Comparison of ENCODE assay signal across 1 cellular context in genomic region chr4:185002784-185003183, GRCh38.
TF ChIP-seq lines count a peak whose summit lies in the region.

No MANE protein-coding gene starts in this region.

TF ChIP-seq in HepG2, 621 proteins besides CTCF, POLR2A, EP300 and RAD21 (continued from another document and continues in another):
- TF ChIP-seq, protein P1, sequence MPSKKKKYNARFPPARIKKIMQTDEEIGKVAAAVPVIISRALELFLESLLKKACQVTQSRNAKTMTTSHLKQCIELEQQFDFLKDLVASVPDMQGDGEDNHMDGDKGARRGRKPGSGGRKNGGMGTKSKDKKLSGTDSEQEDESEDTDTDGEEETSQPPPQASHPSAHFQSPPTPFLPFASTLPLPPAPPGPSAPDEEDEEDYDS (CRISPR knock-in tag; IDR thresholded peaks at IDR 0.05) = no peak
- no peak for TF ChIP-seq SOX13 (IDR thresholded peaks at IDR 0.05)
- peak in 1 of 2 experiments; percentile 55; a peak in 1 of 4 replicates for TF ChIP-seq SOX13 (CRISPR knock-in tag; conservative IDR thresholded peaks at IDR 0.05 in 1 of 2, IDR thresholded peaks at IDR 0.05 in 1 of 2)
- TF ChIP-seq KLF15 (CRISPR knock-in tag; IDR thresholded peaks at IDR 0.05; ENCODE audit: borderline replicate concordance) = no peak
- TF ChIP-seq RBM22 (optimal IDR thresholded peaks at IDR 0.05; ENCODE audit: low read length) = no peak
- TF ChIP-seq TGIF2 (CRISPR knock-in tag; IDR thresholded peaks at IDR 0.05) = peak; percentile 21; the same call in 1 of the 2 replicates
- no peak for TF ChIP-seq KDM5B (CRISPR knock-in tag; IDR thresholded peaks at IDR 0.05; ENCODE audit: borderline replicate concordance)
- TF ChIP-seq ZBTB8A (CRISPR knock-in tag; IDR thresholded peaks at IDR 0.05; ENCODE audit: borderline replicate concordance, low read depth) = no peak
- TF ChIP-seq ZNF607 (CRISPR knock-in tag; IDR thresholded peaks at IDR 0.05; ENCODE audit: borderline replicate concordance) = no peak
- TF ChIP-seq ZNF234 (CRISPR knock-in tag; conservative IDR thresholded peaks at IDR 0.05) = no peak
- peak; percentile 45; the same call in 1 of the 2 replicates for TF ChIP-seq ZMYM3 (CRISPR knock-in tag; IDR thresholded peaks at IDR 0.05)
- no peak for TF ChIP-seq ISL2 (CRISPR knock-in tag; IDR thresholded peaks at IDR 0.05)
- no peak for TF ChIP-seq STAG1 (CRISPR knock-in tag; IDR thresholded peaks at IDR 0.05)
- TF ChIP-seq HIC2 (CRISPR knock-in tag; IDR thresholded peaks at IDR 0.05; ENCODE audit: low read depth) = no peak
- TF ChIP-seq TARDBP (CRISPR knock-in tag; IDR thresholded peaks at IDR 0.05) = peak; percentile 48; the same call in 1 of the 2 replicates
- no peak for TF ChIP-seq NONO (IDR thresholded peaks at IDR 0.05)
- no peak for TF ChIP-seq NONO (CRISPR knock-in tag; conservative IDR thresholded peaks at IDR 0.05)
- no peak for TF ChIP-seq SNAI1 (CRISPR knock-in tag; IDR thresholded peaks at IDR 0.05; ENCODE audit: borderline replicate concordance)
- TF ChIP-seq ZNF496 (CRISPR knock-in tag; IDR thresholded peaks at IDR 0.05; ENCODE audit: insufficient replicate concordance) = no peak
- TF ChIP-seq ZNF3 (CRISPR knock-in tag; IDR thresholded peaks at IDR 0.05) = no peak
- no peak for TF ChIP-seq ZHX1 (CRISPR knock-in tag; IDR thresholded peaks at IDR 0.05; ENCODE audit: low read depth)
- no peak for TF ChIP-seq ZNF749 (CRISPR knock-in tag; IDR thresholded peaks at IDR 0.05; ENCODE audit: borderline replicate concordance)
- no peak for TF ChIP-seq ZNF678 (CRISPR knock-in tag; IDR thresholded peaks at IDR 0.05)
- TF ChIP-seq, protein P2, sequence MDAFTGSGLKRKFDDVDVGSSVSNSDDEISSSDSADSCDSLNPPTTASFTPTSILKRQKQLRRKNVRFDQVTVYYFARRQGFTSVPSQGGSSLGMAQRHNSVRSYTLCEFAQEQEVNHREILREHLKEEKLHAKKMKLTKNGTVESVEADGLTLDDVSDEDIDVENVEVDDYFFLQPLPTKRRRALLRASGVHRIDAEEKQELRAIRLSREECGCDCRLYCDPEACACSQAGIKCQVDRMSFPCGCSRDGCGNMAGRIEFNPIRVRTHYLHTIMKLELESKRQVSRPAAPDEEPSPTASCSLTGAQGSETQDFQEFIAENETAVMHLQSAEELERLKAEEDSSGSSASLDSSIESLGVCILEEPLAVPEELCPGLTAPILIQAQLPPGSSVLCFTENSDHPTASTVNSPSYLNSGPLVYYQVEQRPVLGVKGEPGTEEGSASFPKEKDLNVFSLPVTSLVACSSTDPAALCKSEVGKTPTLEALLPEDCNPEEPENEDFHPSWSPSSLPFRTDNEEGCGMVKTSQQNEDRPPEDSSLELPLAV (CRISPR knock-in tag; conservative IDR thresholded peaks at IDR 0.05; ENCODE audit: low read depth) = no peak
- 0 out of 2 replicates have a peak, but pooled peaks have one; percentile 24 for TF ChIP-seq POGZ (CRISPR knock-in tag; IDR thresholded peaks at IDR 0.05)
- TF ChIP-seq HNRNPUL1 (IDR thresholded peaks at IDR 0.05; ENCODE audit: low read depth, low read length) = no peak
- TF ChIP-seq NFATC3 (CRISPR knock-in tag; IDR thresholded peaks at IDR 0.05) = no peak
- TF ChIP-seq RXRB (CRISPR knock-in tag; IDR thresholded peaks at IDR 0.05; ENCODE audit: borderline replicate concordance) = 0 out of 2 replicates have a peak, but pooled peaks have one; percentile 34
- TF ChIP-seq ARNT (IDR thresholded peaks at IDR 0.05) = no peak
- TF ChIP-seq HNRNPL (IDR thresholded peaks at IDR 0.05; ENCODE audit: low read depth, low read length) = no peak
- TF ChIP-seq ZNF333 (CRISPR knock-in tag; IDR thresholded peaks at IDR 0.05; ENCODE audit: borderline replicate concordance) = no peak
- TF ChIP-seq, protein P3, sequence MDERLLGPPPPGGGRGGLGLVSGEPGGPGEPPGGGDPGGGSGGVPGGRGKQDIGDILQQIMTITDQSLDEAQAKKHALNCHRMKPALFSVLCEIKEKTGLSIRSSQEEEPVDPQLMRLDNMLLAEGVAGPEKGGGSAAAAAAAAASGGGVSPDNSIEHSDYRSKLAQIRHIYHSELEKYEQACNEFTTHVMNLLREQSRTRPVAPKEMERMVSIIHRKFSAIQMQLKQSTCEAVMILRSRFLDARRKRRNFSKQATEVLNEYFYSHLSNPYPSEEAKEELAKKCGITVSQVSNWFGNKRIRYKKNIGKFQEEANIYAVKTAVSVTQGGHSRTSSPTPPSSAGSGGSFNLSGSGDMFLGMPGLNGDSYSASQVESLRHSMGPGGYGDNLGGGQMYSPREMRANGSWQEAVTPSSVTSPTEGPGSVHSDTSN (CRISPR knock-in tag; IDR thresholded peaks at IDR 0.05) = 0 out of 2 replicates have a peak, but pooled peaks have one; percentile 29
- peak; percentile 78; the same call in 1 of the 2 replicates for TF ChIP-seq ELF3 (CRISPR knock-in tag; IDR thresholded peaks at IDR 0.05)
- TF ChIP-seq ZNF253 (CRISPR knock-in tag; IDR thresholded peaks at IDR 0.05; ENCODE audit: borderline replicate concordance) = no peak
- no peak for TF ChIP-seq ZFAT (CRISPR knock-in tag; conservative IDR thresholded peaks at IDR 0.05)
- TF ChIP-seq HMG20B (CRISPR knock-in tag; conservative IDR thresholded peaks at IDR 0.05) = no peak
- no peak for TF ChIP-seq SMAD9 (CRISPR knock-in tag; IDR thresholded peaks at IDR 0.05)
- TF ChIP-seq, protein P4, sequence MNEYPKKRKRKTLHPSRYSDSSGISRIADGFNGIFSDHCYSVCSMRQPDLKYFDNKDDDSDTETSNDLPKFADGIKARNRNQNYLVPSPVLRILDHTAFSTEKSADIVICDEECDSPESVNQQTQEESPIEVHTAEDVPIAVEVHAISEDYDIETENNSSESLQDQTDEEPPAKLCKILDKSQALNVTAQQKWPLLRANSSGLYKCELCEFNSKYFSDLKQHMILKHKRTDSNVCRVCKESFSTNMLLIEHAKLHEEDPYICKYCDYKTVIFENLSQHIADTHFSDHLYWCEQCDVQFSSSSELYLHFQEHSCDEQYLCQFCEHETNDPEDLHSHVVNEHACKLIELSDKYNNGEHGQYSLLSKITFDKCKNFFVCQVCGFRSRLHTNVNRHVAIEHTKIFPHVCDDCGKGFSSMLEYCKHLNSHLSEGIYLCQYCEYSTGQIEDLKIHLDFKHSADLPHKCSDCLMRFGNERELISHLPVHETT (CRISPR knock-in tag; conservative IDR thresholded peaks at IDR 0.05) = no peak
- no peak for TF ChIP-seq ZNF883 (CRISPR knock-in tag; IDR thresholded peaks at IDR 0.05; ENCODE audit: not compliant biosample characterization)
- TF ChIP-seq ZNF460 (CRISPR knock-in tag; IDR thresholded peaks at IDR 0.05; ENCODE audit: borderline replicate concordance) = no peak
- TF ChIP-seq, protein P5, sequence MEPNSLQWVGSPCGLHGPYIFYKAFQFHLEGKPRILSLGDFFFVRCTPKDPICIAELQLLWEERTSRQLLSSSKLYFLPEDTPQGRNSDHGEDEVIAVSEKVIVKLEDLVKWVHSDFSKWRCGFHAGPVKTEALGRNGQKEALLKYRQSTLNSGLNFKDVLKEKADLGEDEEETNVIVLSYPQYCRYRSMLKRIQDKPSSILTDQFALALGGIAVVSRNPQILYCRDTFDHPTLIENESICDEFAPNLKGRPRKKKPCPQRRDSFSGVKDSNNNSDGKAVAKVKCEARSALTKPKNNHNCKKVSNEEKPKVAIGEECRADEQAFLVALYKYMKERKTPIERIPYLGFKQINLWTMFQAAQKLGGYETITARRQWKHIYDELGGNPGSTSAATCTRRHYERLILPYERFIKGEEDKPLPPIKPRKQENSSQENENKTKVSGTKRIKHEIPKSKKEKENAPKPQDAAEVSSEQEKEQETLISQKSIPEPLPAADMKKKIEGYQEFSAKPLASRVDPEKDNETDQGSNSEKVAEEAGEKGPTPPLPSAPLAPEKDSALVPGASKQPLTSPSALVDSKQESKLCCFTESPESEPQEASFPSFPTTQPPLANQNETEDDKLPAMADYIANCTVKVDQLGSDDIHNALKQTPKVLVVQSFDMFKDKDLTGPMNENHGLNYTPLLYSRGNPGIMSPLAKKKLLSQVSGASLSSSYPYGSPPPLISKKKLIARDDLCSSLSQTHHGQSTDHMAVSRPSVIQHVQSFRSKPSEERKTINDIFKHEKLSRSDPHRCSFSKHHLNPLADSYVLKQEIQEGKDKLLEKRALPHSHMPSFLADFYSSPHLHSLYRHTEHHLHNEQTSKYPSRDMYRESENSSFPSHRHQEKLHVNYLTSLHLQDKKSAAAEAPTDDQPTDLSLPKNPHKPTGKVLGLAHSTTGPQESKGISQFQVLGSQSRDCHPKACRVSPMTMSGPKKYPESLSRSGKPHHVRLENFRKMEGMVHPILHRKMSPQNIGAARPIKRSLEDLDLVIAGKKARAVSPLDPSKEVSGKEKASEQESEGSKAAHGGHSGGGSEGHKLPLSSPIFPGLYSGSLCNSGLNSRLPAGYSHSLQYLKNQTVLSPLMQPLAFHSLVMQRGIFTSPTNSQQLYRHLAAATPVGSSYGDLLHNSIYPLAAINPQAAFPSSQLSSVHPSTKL (CRISPR knock-in tag; IDR thresholded peaks at IDR 0.05) = peak; percentile 77
- TF ChIP-seq ZBTB21 (CRISPR knock-in tag; IDR thresholded peaks at IDR 0.05) = 0 out of 2 replicates have a peak, but pooled peaks have one; percentile 18
- no peak for TF ChIP-seq ZNF878 (CRISPR knock-in tag; IDR thresholded peaks at IDR 0.05)
- TF ChIP-seq, protein P6, sequence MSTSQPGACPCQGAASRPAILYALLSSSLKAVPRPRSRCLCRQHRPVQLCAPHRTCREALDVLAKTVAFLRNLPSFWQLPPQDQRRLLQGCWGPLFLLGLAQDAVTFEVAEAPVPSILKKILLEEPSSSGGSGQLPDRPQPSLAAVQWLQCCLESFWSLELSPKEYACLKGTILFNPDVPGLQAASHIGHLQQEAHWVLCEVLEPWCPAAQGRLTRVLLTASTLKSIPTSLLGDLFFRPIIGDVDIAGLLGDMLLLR (CRISPR knock-in tag; IDR thresholded peaks at IDR 0.05) = no peak
- TF ChIP-seq ZNF207 (IDR thresholded peaks at IDR 0.05; ENCODE audit: borderline replicate concordance) = no peak
- no peak for TF ChIP-seq CREB1 (IDR thresholded peaks at IDR 0.05)
- no peak for TF ChIP-seq CREB1 (CRISPR knock-in tag; IDR thresholded peaks at IDR 0.05)
- no peak for TF ChIP-seq PTBP1 (IDR thresholded peaks at IDR 0.05; ENCODE audit: low read depth, low read length, poor library complexity, severe bottlenecking)
- TF ChIP-seq SOX5 (CRISPR knock-in tag; IDR thresholded peaks at IDR 0.05; ENCODE audit: borderline replicate concordance) = peak; percentile 53; the same call in 1 of the 2 replicates
- TF ChIP-seq ZNF619 (CRISPR knock-in tag; IDR thresholded peaks at IDR 0.05) = no peak
- TF ChIP-seq, protein P7, sequence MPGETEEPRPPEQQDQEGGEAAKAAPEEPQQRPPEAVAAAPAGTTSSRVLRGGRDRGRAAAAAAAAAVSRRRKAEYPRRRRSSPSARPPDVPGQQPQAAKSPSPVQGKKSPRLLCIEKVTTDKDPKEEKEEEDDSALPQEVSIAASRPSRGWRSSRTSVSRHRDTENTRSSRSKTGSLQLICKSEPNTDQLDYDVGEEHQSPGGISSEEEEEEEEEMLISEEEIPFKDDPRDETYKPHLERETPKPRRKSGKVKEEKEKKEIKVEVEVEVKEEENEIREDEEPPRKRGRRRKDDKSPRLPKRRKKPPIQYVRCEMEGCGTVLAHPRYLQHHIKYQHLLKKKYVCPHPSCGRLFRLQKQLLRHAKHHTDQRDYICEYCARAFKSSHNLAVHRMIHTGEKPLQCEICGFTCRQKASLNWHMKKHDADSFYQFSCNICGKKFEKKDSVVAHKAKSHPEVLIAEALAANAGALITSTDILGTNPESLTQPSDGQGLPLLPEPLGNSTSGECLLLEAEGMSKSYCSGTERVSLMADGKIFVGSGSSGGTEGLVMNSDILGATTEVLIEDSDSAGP (CRISPR knock-in tag; IDR thresholded peaks at IDR 0.05; ENCODE audit: borderline replicate concordance) = 0 out of 2 replicates have a peak, but pooled peaks have one; percentile 23
- TF ChIP-seq CBX1 (IDR thresholded peaks at IDR 0.05; ENCODE audit: low read depth) = no peak
- no peak for TF ChIP-seq FIP1L1 (IDR thresholded peaks at IDR 0.05; ENCODE audit: borderline replicate concordance, insufficient read depth, low read depth, low read length)
- TF ChIP-seq ZNF235 (CRISPR knock-in tag; IDR thresholded peaks at IDR 0.05; ENCODE audit: borderline replicate concordance) = no peak
- peak; percentile 98 for TF ChIP-seq CEBPB (IDR thresholded peaks at IDR 0.05; ENCODE audit: borderline replicate concordance, low read depth, low read length)
- TF ChIP-seq, protein P8, sequence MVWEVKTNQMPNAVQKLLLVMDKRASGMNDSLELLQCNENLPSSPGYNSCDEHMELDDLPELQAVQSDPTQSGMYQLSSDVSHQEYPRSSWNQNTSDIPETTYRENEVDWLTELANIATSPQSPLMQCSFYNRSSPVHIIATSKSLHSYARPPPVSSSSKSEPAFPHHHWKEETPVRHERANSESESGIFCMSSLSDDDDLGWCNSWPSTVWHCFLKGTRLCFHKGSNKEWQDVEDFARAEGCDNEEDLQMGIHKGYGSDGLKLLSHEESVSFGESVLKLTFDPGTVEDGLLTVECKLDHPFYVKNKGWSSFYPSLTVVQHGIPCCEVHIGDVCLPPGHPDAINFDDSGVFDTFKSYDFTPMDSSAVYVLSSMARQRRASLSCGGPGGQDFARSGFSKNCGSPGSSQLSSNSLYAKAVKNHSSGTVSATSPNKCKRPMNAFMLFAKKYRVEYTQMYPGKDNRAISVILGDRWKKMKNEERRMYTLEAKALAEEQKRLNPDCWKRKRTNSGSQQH (CRISPR knock-in tag; IDR thresholded peaks at IDR 0.05; ENCODE audit: low read depth) = no peak
